Comparison of ENCODE assay signal across 1 cellular context in the genomic region with DNA sequence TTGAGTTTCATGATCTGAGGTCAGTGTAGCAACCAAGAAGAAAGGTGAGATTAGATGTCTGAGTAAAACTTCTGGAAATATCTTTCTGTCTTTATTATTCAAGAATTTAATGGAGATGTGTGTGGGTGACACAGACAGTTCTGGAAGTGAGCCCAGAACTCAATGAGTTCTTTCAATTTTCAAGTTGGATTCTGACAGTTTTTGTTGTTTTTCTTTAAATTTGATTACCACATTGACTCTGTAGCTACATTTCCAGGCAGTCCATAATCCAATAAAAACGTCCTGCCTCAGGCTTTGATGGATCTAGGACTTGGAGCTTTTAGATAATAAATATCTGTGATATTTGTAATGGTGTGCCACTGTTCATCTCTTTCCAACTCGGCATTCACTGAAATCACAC.
TF ChIP-seq lines count a peak whose summit lies in the region.

No MANE protein-coding gene starts in this region.

TF ChIP-seq in HEK293, 187 proteins besides CTCF, POLR2A, EP300 and RAD21 (continued from another document):
- TF ChIP-seq, protein P1, sequence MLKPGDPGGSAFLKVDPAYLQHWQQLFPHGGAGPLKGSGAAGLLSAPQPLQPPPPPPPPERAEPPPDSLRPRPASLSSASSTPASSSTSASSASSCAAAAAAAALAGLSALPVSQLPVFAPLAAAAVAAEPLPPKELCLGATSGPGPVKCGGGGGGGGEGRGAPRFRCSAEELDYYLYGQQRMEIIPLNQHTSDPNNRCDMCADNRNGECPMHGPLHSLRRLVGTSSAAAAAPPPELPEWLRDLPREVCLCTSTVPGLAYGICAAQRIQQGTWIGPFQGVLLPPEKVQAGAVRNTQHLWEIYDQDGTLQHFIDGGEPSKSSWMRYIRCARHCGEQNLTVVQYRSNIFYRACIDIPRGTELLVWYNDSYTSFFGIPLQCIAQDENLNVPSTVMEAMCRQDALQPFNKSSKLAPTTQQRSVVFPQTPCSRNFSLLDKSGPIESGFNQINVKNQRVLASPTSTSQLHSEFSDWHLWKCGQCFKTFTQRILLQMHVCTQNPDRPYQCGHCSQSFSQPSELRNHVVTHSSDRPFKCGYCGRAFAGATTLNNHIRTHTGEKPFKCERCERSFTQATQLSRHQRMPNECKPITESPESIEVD (tag by site-specific recombination; IDR thresholded peaks at IDR 0.05), result peak; percentile 38; the same call in 1 of the 2 replicates
- TF ChIP-seq, protein P2, sequence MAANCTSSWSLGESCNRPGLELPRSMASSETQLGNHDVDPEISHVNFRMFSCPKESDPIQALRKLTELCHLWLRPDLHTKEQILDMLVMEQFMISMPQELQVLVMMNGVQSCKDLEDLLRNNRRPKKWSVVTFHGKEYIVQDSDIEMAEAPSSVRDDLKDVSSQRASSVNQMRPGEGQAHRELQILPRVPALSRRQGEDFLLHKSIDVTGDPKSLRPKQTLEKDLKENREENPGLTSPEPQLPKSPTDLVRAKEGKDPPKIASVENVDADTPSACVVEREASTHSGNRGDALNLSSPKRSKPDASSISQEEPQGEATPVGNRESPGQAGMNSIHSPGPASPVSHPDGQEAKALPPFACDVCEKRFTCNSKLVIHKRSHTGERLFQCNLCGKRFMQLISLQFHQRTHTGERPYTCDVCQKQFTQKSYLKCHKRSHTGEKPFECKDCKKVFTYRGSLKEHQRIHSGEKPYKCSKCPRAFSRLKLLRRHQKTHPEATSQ (tag by site-specific recombination; IDR thresholded peaks at IDR 0.05), result no peak
